ENCODE assay signal across 8 cellular contexts in the genomic region with DNA sequence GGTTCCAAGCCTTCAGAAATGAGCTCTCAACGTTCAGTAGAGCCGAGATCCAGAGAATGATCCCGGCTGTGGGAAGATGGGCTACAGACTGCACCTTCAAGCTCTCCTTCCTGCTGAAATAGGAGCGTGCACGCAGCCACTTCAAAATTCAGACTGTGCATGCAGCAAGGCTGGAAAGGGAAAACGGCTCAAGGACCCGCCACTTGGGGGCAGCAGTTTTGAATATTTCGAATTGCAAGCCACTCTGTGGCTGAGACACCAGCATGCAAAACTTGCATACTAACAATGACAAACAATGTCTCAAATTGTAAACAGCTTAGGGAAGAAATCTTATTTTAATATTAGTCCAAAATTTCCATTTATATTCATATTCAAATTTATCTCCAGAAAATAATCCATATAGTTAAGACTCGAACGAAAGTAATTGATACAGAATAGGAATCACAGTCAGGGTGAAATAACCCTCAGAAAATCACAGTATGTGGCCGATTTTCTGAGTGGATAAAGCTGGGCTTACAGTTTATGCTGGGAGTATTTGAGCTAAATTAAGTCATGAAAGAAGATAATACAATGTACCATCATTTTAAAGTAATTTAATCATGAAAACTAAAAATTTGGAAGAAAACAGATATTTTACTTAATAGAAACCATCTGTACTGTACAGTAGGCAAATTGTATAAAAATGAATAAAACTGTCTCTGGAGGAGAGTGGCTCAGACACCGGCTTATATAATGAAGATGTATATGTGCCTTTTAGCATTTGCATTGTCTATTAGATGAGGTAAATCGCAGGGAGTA.
DNase-seq lines count a peak whose midpoint lies in the region; ATAC-seq lines count a peak whose summit lies in the region.

No MANE protein-coding gene starts in this region.

- H3K36me3 Mint-ChIP-seq in activated naive CD8-positive, alpha-beta T cell treated with anti-CD3 and anti-CD28 coated beads, Interleukin-2, amount 50 U/mL, for 24 hours (ENCODE audit: low read depth), result no peaks in the 10 kb centered on the region

- no peak overlapping the region for H3K27ac Mint-ChIP-seq in activated naive CD8-positive, alpha-beta T cell treated with anti-CD3 and anti-CD28 coated beads, Interleukin-2, amount 50 U/mL, for 24 hours

- H3K27ac ChIP-seq in right cardiac atrium (ENCODE audit: low read length), result no peak overlapping the region

- 33% methylated on average over 13 of the region's 13 CpGs for whole genome bisulfite sequencing in right cardiac atrium

- no peaks in the 10 kb centered on the region for H3K4me1 Mint-ChIP-seq in activated naive CD8-positive, alpha-beta T cell treated with anti-CD3 and anti-CD28 coated beads, Interleukin-2, amount 50 U/mL, for 24 hours

- ATAC-seq in HG03354 (IDR thresholded peaks at IDR 0.05; ENCODE audit: poor library complexity, severe bottlenecking, unreplicated experiment) (peak; percentile 60), right cardiac atrium (peak; percentile 45 to 48)
- ATAC-seq in activated naive CD8-positive, alpha-beta T cell treated with anti-CD3 and anti-CD28 coated beads, Interleukin-2, amount 50 U/mL, for 24 hours, result no peak

- H3K27me3 ChIP-seq in right cardiac atrium (ENCODE audit: control insufficient read depth, insufficient read depth), result peaks cover 3% of the 10 kb centered on the region

- no peak overlapping the region for H3K4me3 Mint-ChIP-seq in activated naive CD8-positive, alpha-beta T cell treated with anti-CD3 and anti-CD28 coated beads, Interleukin-2, amount 50 U/mL, for 24 hours

- H3K4me1 ChIP-seq in right cardiac atrium (ENCODE audit: control insufficient read depth, insufficient read depth, low read length), result no peaks in the 10 kb centered on the region

- intact Hi-C loops in right cardiac atrium (cut with DNase I), result loop anchor here in 3 of 4 donors (10.0 kb wide), 1 partner anchor 261 kb away; no protein-coding TSS in a partner anchor

- H3K9me3 Mint-ChIP-seq in activated naive CD8-positive, alpha-beta T cell treated with anti-CD3 and anti-CD28 coated beads, Interleukin-2, amount 50 U/mL, for 24 hours, result no peaks in the 10 kb centered on the region

- H3K4me3 ChIP-seq in right cardiac atrium (ENCODE audit: low read length), result no peak overlapping the region

- DNase-seq in NCI-H2081 (lab: John Stamatoyannopoulos, UW) (peak; percentile 9 to 25), NCI-H2081 treated with DMSO at 0.1 percent for 48 hours (lab: John Stamatoyannopoulos, UW) (no peak), RPMI7951 (ENCODE audit: low read depth) (peak; percentile 36), right cardiac atrium (peak; percentile 69 to 81 (median 78)), smooth muscle cell of the brain vasculature (ENCODE audit: low read depth, low spot score) (peak; percentile 9), amniotic stem cell (lab: John Stamatoyannopoulos, UW) (no peak)
- peak; percentile 59 for DNase-seq in activated naive CD8-positive, alpha-beta T cell treated with anti-CD3 and anti-CD28 coated beads, Interleukin-2, amount 50 U/mL, for 24 hours

- peaks cover 47% of the 10 kb centered on the region for H3K27me3 Mint-ChIP-seq in activated naive CD8-positive, alpha-beta T cell treated with anti-CD3 and anti-CD28 coated beads, Interleukin-2, amount 50 U/mL, for 24 hours

- no peaks in the 10 kb centered on the region for H3K9me3 ChIP-seq in right cardiac atrium (ENCODE audit: control insufficient read depth, low read length)

Comparison
In these comparisons a context has a peak if more than half of its experiments do, and no peak if none do; other contexts are left out.
1. DNase-seq: peak in NCI-H2081 (2 of 2), RPMI7951 (single experiment), activated naive CD8-positive, alpha-beta T cell treated with anti-CD3 and anti-CD28 coated beads, Interleukin-2, amount 50 U/mL, for 24 hours (single experiment), right cardiac atrium (3 of 3) and smooth muscle cell of the brain vasculature (single experiment); none in NCI-H2081 treated with DMSO at 0.1 percent for 48 hours (single experiment) and amniotic stem cell (single experiment).